Comparison of ENCODE assay signal across 10 cellular contexts in the genomic region with DNA sequence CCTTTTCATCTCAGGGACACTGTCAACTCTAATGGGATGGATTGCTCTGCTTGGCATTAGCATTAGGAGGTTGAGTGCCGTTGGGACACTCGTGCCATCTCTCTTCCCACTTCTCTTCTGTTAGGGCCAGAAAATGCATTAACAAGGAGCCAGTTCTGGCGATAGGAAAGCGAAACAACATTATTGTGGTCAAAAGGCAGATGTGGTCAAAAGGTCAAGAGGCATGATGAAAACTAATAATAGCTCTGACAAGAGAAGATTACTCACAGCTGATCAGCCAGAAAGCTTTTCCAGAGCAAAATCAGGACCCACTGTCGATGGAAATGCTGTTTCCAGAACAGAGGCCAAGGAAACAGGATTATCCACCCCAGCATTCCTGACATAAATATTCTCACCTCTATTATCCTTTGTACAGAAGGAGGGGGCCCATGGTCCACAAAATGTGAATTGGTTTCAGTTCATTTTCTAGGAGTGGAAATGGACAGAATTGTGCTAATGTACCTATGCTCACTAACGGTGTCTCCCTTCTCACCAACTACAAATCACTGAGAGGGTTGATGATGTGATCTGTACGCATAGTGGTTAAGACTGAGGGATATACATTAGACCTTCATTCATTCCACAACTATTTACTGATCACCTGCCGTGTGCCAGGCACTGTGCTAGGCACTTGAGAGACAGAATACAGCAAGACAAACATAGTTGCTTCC.
DNase-seq lines count a peak whose midpoint lies in the region; ATAC-seq, FAIRE-seq and TF ChIP-seq lines count a peak whose summit lies in the region.
"Had no signal": no experiment of that assay in that cellular context is flagged by ENCODE, and none has a peak within 500 bp of the region (broad histone marks: within the 10 kb centered on the region; RNA-seq: fewer than 3 reads in every experiment).

No MANE protein-coding gene starts in this region.

- DNase-seq in HFFc6, result peak; percentile 72
- peak; percentile 81 for DNase-seq in OCI-M1 (lab: John Stamatoyannopoulos, UW)
- peak; percentile 88 for DNase-seq in myocyte (ENCODE audit: low read depth)
- DNase-seq in DMS 273 (lab: John Stamatoyannopoulos, UW; ENCODE audit: unreplicated experiment), result no peak
- no peak for DNase-seq in KBM-7
- DNase-seq in NCI-H187 treated with DMSO at 0.1 percent for 48 hours (lab: John Stamatoyannopoulos, UW), result no peak
- no peak for DNase-seq in kidney
- DNase-seq: Right ventricle myocardium superior had no signal

- intact Hi-C loops in kidney (cut with DNase I), result no loop called here

- no peaks in the 10 kb centered on the region for H3K27me3 Mint-ChIP-seq in HFFc6 (ENCODE audit: insufficient read depth)
- H3K27me3 Mint-ChIP-seq: activated naive CD4-positive, alpha-beta T cell treated with anti-CD3 and anti-CD28 coated beads, Interleukin-2, amount 50 U/mL, for 24 hours had no signal

- peak overlapping the region; percentile 69 for H3K27ac Mint-ChIP-seq in HFFc6
- H3K27ac Mint-ChIP-seq: activated naive CD4-positive, alpha-beta T cell treated with anti-CD3 and anti-CD28 coated beads, Interleukin-2, amount 50 U/mL, for 24 hours had no signal

- H3K36me3 ChIP-seq in kidney (ENCODE audit: control insufficient read depth in 1 of 2, insufficient read depth in 2 of 2, low read length in 2 of 2), result no peaks in the 10 kb centered on the region

- H3K9me3 ChIP-seq in kidney (ENCODE audit: control insufficient read depth in 1 of 2, low read length in 2 of 2), result no peaks in the 10 kb centered on the region

- H3K36me3 Mint-ChIP-seq in HFFc6 (ENCODE audit: low read depth), result no peaks in the 10 kb centered on the region
- H3K36me3 Mint-ChIP-seq: activated naive CD4-positive, alpha-beta T cell treated with anti-CD3 and anti-CD28 coated beads, Interleukin-2, amount 50 U/mL, for 24 hours had no signal

- TF ChIP-seq POLR2A in GM18505 (IDR thresholded peaks at IDR 0.05; ENCODE audit: borderline replicate concordance, extremely low read depth, insufficient read depth, insufficient read length), result no peak

- no peak for FAIRE-seq in kidney (lab: Jason Lieb, UNC)

- peak; percentile 56 for ATAC-seq in GM18505 (IDR thresholded peaks at IDR 0.05; ENCODE audit: unreplicated experiment)

- H3K4me3 ChIP-seq in kidney (ENCODE audit: low read length in 2 of 2), result no peak overlapping the region

- no peak for TF ChIP-seq CTCF in HFFc6 (IDR thresholded peaks at IDR 0.05)
- no peak for TF ChIP-seq CTCF in kidney (IDR thresholded peaks at IDR 0.05; ENCODE audit: borderline replicate concordance, extremely low read depth, insufficient read depth)

- H3K9ac ChIP-seq in kidney (ENCODE audit: low read length in 2 of 2), result no peak overlapping the region

- peaks cover 49% of the 10 kb centered on the region for H3K4me1 Mint-ChIP-seq in HFFc6 (ENCODE audit: low read depth)
- H3K4me1 Mint-ChIP-seq: activated naive CD4-positive, alpha-beta T cell treated with anti-CD3 and anti-CD28 coated beads, Interleukin-2, amount 50 U/mL, for 24 hours had no signal

- peaks cover 0 to 3% of the 10 kb centered on the region in 2 donors for H3K4me1 ChIP-seq in kidney (ENCODE audit: control insufficient read depth in 1 of 2, insufficient read depth in 1 of 2, low read depth in 1 of 2, low read length in 2 of 2)

- H3K4me3 Mint-ChIP-seq in HFFc6, result peak overlapping the region; percentile 81
- H3K4me3 Mint-ChIP-seq: activated naive CD4-positive, alpha-beta T cell treated with anti-CD3 and anti-CD28 coated beads, Interleukin-2, amount 50 U/mL, for 24 hours had no signal

- no peaks in the 10 kb centered on the region for H3K9me3 Mint-ChIP-seq in HFFc6
- H3K9me3 Mint-ChIP-seq: activated naive CD4-positive, alpha-beta T cell treated with anti-CD3 and anti-CD28 coated beads, Interleukin-2, amount 50 U/mL, for 24 hours had no signal

- H3K27ac ChIP-seq in kidney (ENCODE audit: low read depth in 2 of 2, low read length in 2 of 2), result no peak overlapping the region

- in situ Hi-C loops in KBM-7 (cut with MboI; ENCODE audit: low pct_unique_long_range_greater_than_20kb, low sequenced_read_pairs), result no loop called here

Comparison
In these comparisons a context has a peak if more than half of its experiments do, and no peak if none do; other contexts are left out.
1. DNase-seq: peak in HFFc6 (single experiment), OCI-M1 (single experiment) and myocyte (single experiment); none in DMS 273 (single experiment), KBM-7 (single experiment), NCI-H187 treated with DMSO at 0.1 percent for 48 hours (single experiment) and kidney (single experiment).